9 cellular contexts compared by ENCODE assay signal in genomic region chr13:70339738-70340137, GRCh38.
DNase-seq lines count a peak whose midpoint lies in the region; TF ChIP-seq lines count a peak whose summit lies in the region.
"Had no signal": no experiment of that assay in that cellular context is flagged by ENCODE, and none has a peak within 500 bp of the region (broad histone marks: within the 10 kb centered on the region; RNA-seq: fewer than 3 reads in every experiment).

No MANE protein-coding gene starts in this region.

- H3K9me2 ChIP-seq in SK-N-SH, result no peaks in the 10 kb centered on the region

- H3K27me3 Mint-ChIP-seq in HFFc6 (ENCODE audit: insufficient read depth), result no peaks in the 10 kb centered on the region; the same call in 1 of the 2 replicates
- H3K27me3 Mint-ChIP-seq: activated naive CD8-positive, alpha-beta T cell treated with anti-CD3 and anti-CD28 coated beads for 36 hours had no signal

- H3K9ac ChIP-seq in SK-N-SH, result no peak overlapping the region

- no peaks in the 10 kb centered on the region for H3K4me1 ChIP-seq in SK-N-SH (ENCODE audit: control insufficient read depth in 1 of 2, insufficient read depth in 2 of 2, low read depth in 1 of 2, low read length in 1 of 2)

- H3K27ac Mint-ChIP-seq in HFFc6, result no peak overlapping the region
- H3K27ac Mint-ChIP-seq: activated naive CD8-positive, alpha-beta T cell treated with anti-CD3 and anti-CD28 coated beads for 36 hours had no signal

- no peaks in the 10 kb centered on the region for H3F3A ChIP-seq in SK-N-SH (replicated peaks; ENCODE audit: insufficient read depth)

- 51% methylated on average over 4 of the region's 4 CpGs for WGBS in SK-N-SH (ENCODE audit: low lambda C conversion rate)

- H3K79me2 ChIP-seq in SK-N-SH (ENCODE audit: insufficient read depth), result no peaks in the 10 kb centered on the region

- H3K4me2 ChIP-seq in SK-N-SH, result no peak overlapping the region

- no peaks in the 10 kb centered on the region for H3K4me1 Mint-ChIP-seq in HFFc6 (ENCODE audit: low read depth)
- H3K4me1 Mint-ChIP-seq: activated naive CD8-positive, alpha-beta T cell treated with anti-CD3 and anti-CD28 coated beads for 36 hours had no signal

- H3K36me3 Mint-ChIP-seq in HFFc6 (ENCODE audit: low read depth), result no peaks in the 10 kb centered on the region
- H3K36me3 Mint-ChIP-seq: activated naive CD8-positive, alpha-beta T cell treated with anti-CD3 and anti-CD28 coated beads for 36 hours had no signal

- in situ Hi-C loops in Caki2 (cut with HindIII; ENCODE audit: low pct_unique_long_range_greater_than_20kb, low sequenced_read_pairs), result no loop called here

- peaks cover 26% of the 10 kb centered on the region for H3K9me3 Mint-ChIP-seq in HFFc6

- DNase-seq in Caki2 (ENCODE audit: low read depth) (peak; percentile 6), HFFc6 (no peak), SK-N-SH (no peak), iris pigment epithelial cell (ENCODE audit: low read depth) (peak; percentile 24), NCI-H1436 treated with DMSO at 0.1 percent for 48 hours (lab: John Stamatoyannopoulos, UW) (no peak), HuH-7 (ENCODE audit: low spot score) (no peak), AG08395 (ENCODE audit: low spot score) (no peak)
- DNase-seq in stimulated activated CD4-positive, alpha-beta T cell treated with anti-CD3 and anti-CD28 coated beads, Interleukin-15, amount 100 ng/mL, for 24 hours, result no peak
- DNase-seq: activated naive CD8-positive, alpha-beta T cell treated with anti-CD3 and anti-CD28 coated beads for 36 hours had no signal

- CTCF ChIA-PET in SK-N-SH (lab: Yijun Ruan, JAX), result interaction anchor here (0.6 to 2.4 kb wide), 11 partner anchors 12 to 241 kb away, joined by 3 to 7 read pairs (median 3); no protein-coding TSS in a partner anchor

- TF ChIP-seq CTCF in HFFc6 (IDR thresholded peaks at IDR 0.05), result peak; percentile 41; the same call in 1 of the 2 replicates
- TF ChIP-seq CTCF in SK-N-SH (IDR thresholded peaks at IDR 0.05), result peak; percentile 66

- TF ChIP-seq RAD21 in SK-N-SH (IDR thresholded peaks at IDR 0.05; ENCODE audit: low read length), result peak; percentile 54

- H4K20me1 ChIP-seq in SK-N-SH (ENCODE audit: insufficient read depth), result no peaks in the 10 kb centered on the region

- no peak overlapping the region; a peak in 1 of 4 replicates for H3K4me3 ChIP-seq in SK-N-SH (ENCODE audit: low read depth in 2 of 2, low read length in 1 of 2)

- H2AFZ ChIP-seq in SK-N-SH (ENCODE audit: low read depth), result no peak overlapping the region

- no peaks in the 10 kb centered on the region for H3K27me3 ChIP-seq in SK-N-SH (ENCODE audit: insufficient read depth)

- POLR2A ChIA-PET in SK-N-SH (lab: Yijun Ruan, JAX), result no interaction called here

- H3K4me3 Mint-ChIP-seq in HFFc6, result no peak overlapping the region
- H3K4me3 Mint-ChIP-seq: activated naive CD8-positive, alpha-beta T cell treated with anti-CD3 and anti-CD28 coated beads for 36 hours had no signal

- H3K36me3 ChIP-seq in SK-N-SH (replicated peaks in 1 of 2; ENCODE audit: control insufficient read depth in 1 of 2, insufficient read depth in 2 of 2, low read length in 1 of 2), result no peaks in the 10 kb centered on the region

- H3K9me3 ChIP-seq in SK-N-SH, result no peaks in the 10 kb centered on the region

- H3K27ac ChIP-seq in SK-N-SH (ENCODE audit: low read depth in 2 of 2, low read length in 1 of 2), result no peak overlapping the region

- no peak for TF ChIP-seq EP300 in SK-N-SH (IDR thresholded peaks at IDR 0.05; ENCODE audit: borderline replicate concordance in 1 of 2, low read depth in 1 of 2, low read length in 1 of 2)

TF ChIP-seq in SK-N-SH, 30 proteins besides CTCF, POLR2A, EP300 and RAD21:
- no peak for TF ChIP-seq USF1 (IDR thresholded peaks at IDR 0.05; ENCODE audit: borderline replicate concordance, low read depth)
- TF ChIP-seq MEF2A (IDR thresholded peaks at IDR 0.05; ENCODE audit: borderline replicate concordance, low read depth), result no peak
- TF ChIP-seq SMC3 (IDR thresholded peaks at IDR 0.05; ENCODE audit: low read depth, low read length), result peak; percentile 46

Comparison
In these comparisons a context has a peak if more than half of its experiments do, and no peak if none do; other contexts are left out.
1. DNase-seq: peak in Caki2 (single experiment) and iris pigment epithelial cell (single experiment); none in HFFc6 (single experiment), SK-N-SH (single experiment), stimulated activated CD4-positive, alpha-beta T cell treated with anti-CD3 and anti-CD28 coated beads, Interleukin-15, amount 100 ng/mL, for 24 hours (single experiment), NCI-H1436 treated with DMSO at 0.1 percent for 48 hours (single experiment), HuH-7 (single experiment) and AG08395 (single experiment).